In genomic region chr12:53677612-53678133, GRCh38 we compare ENCODE assay signal across 9 cellular contexts. TPM values are rescaled to one million over a fixed set of nuclear protein-coding genes. Genes with fewer than 3 reads are reported as not detected.
DNase-seq lines count a peak whose midpoint lies in the region; ATAC-seq and TF ChIP-seq lines count a peak whose summit lies in the region.
"Had no signal": no experiment of that assay in that cellular context is flagged by ENCODE, and none has a peak within 500 bp of the region (broad histone marks: within the 10 kb centered on the region; RNA-seq: fewer than 3 reads in every experiment).

No MANE protein-coding gene starts in this region.

- H3K4me3 ChIP-seq in thymus (ENCODE audit: low read length) = peak overlapping the region; percentile 50

- H3K4me3 Mint-ChIP-seq in activated T-cell treated with anti-CD3 and anti-CD28 coated beads, Interleukin-2, amount 50 U/mL, for 24 hours = peak overlapping the region; percentile 95
- H3K4me3 Mint-ChIP-seq in mesothelial cell of epicardium = peak overlapping the region; percentile 95

- H3K9me3 Mint-ChIP-seq in activated T-cell treated with anti-CD3 and anti-CD28 coated beads, Interleukin-2, amount 50 U/mL, for 24 hours = no peaks in the 10 kb centered on the region
- H3K9me3 Mint-ChIP-seq in mesothelial cell of epicardium = peaks cover 3% of the 10 kb centered on the region

- TF ChIP-seq CTCF in mesothelial cell of epicardium (IDR thresholded peaks at IDR 0.05; ENCODE audit: unreplicated experiment) = no peak

- peaks cover 28% of the 10 kb centered on the region for H3K27me3 Mint-ChIP-seq in activated T-cell treated with anti-CD3 and anti-CD28 coated beads, Interleukin-2, amount 50 U/mL, for 24 hours
- no peaks in the 10 kb centered on the region for H3K27me3 Mint-ChIP-seq in mesothelial cell of epicardium (ENCODE audit: low read depth)

- DNase-seq in activated T-cell treated with anti-CD3 and anti-CD28 coated beads, Interleukin-2, amount 50 U/mL, for 24 hours = no peak
- no peak for DNase-seq in activated T-cell treated with anti-CD3 and anti-CD28 coated beads, Interleukin-2, amount 50 U/mL, for 48 hours
- peak in 32 of 61 donors; percentile 8 to 78 (median 48) for DNase-seq in caudate nucleus (lab: John Stamatoyannopoulos, UW)
- no peak for DNase-seq in mesothelial cell of epicardium (ENCODE audit: low spot score in 2 of 2, unreplicated experiment in 2 of 2)
- no peak for DNase-seq in stimulated activated CD4-positive, alpha-beta T cell treated with anti-CD3 and anti-CD28 coated beads, Interleukin-4, amount 100 ng/mL, for 1 hour
- no peak for DNase-seq in stimulated activated CD4-positive, alpha-beta T cell treated with anti-CD3 and anti-CD28 coated beads, Interleukin-4, amount 100 ng/mL, for 4 hours
- DNase-seq: DND-41 had no signal

- H3K27ac ChIP-seq in caudate nucleus (ENCODE audit: low read depth, low read length) (peak overlapping the region; percentile 98), thymus (ENCODE audit: low read depth) (peak overlapping the region; percentile 76)

- peaks cover 22% of the 10 kb centered on the region for H3K27me3 ChIP-seq in thymus (ENCODE audit: control insufficient read depth, insufficient read depth)

- H3K9me3 ChIP-seq in thymus (ENCODE audit: control insufficient read depth) = no peaks in the 10 kb centered on the region

- H3K36me3 ChIP-seq in thymus (ENCODE audit: control insufficient read depth, insufficient read depth) = peaks cover under 1% of the 10 kb centered on the region

- peaks cover 33% of the 10 kb centered on the region for H3K4me1 Mint-ChIP-seq in activated T-cell treated with anti-CD3 and anti-CD28 coated beads, Interleukin-2, amount 50 U/mL, for 24 hours (ENCODE audit: low read depth)
- peaks cover 40% of the 10 kb centered on the region for H3K4me1 Mint-ChIP-seq in mesothelial cell of epicardium

- peaks cover 32% of the 10 kb centered on the region for H3K36me3 Mint-ChIP-seq in activated T-cell treated with anti-CD3 and anti-CD28 coated beads, Interleukin-2, amount 50 U/mL, for 24 hours (ENCODE audit: low read depth)
- H3K36me3 Mint-ChIP-seq in mesothelial cell of epicardium = peaks cover 11% of the 10 kb centered on the region

- WGBS in thymus = 83% methylated on average over 9 of the region's 9 CpGs

- H3K4me1 ChIP-seq in thymus (ENCODE audit: control insufficient read depth, insufficient read depth, low read length) = peaks cover 11% of the 10 kb centered on the region

- ATAC-seq in GM18505 (IDR thresholded peaks at IDR 0.05; ENCODE audit: unreplicated experiment) = no peak

- H3K27ac Mint-ChIP-seq in activated T-cell treated with anti-CD3 and anti-CD28 coated beads, Interleukin-2, amount 50 U/mL, for 24 hours = no peak overlapping the region
- H3K27ac Mint-ChIP-seq in mesothelial cell of epicardium = peak overlapping the region; percentile 99

- no peak for TF ChIP-seq POLR2A in GM18505 (IDR thresholded peaks at IDR 0.05; ENCODE audit: borderline replicate concordance, extremely low read depth, insufficient read depth, insufficient read length)

RNA-seq across cellular contexts. Expression of gene ATP5MC2, which starts 1.8 kb away (rescaled TPM):
- 356 to 359 TPM (median 356 TPM) in 3 replicates for total RNA-seq in mesothelial cell of epicardium
- polyA plus RNA-seq in thymus = 335 TPM

RNA-seq across cellular contexts. Expression of gene CALCOCO1, which starts 49.6 kb away (rescaled TPM):
- total RNA-seq in mesothelial cell of epicardium = 124 to 130 TPM (median 124 TPM) in 3 replicates
- 92.9 TPM for polyA plus RNA-seq in thymus

RNA-seq across cellular contexts. Expression of gene ATF7, which starts 51.5 kb away (rescaled TPM):
- 35.4 to 38.6 TPM (median 36.3 TPM) in 3 replicates for total RNA-seq in mesothelial cell of epicardium
- polyA plus RNA-seq in thymus = 15.8 TPM

Comparison
In these comparisons a context has a peak if more than half of its experiments do, and no peak if none do; other contexts are left out.
1. DNase-seq: peak in caudate nucleus (32 of 61); none in activated T-cell treated with anti-CD3 and anti-CD28 coated beads, Interleukin-2, amount 50 U/mL, for 24 hours (single experiment), activated T-cell treated with anti-CD3 and anti-CD28 coated beads, Interleukin-2, amount 50 U/mL, for 48 hours (0 of 2), mesothelial cell of epicardium (0 of 2), stimulated activated CD4-positive, alpha-beta T cell treated with anti-CD3 and anti-CD28 coated beads, Interleukin-4, amount 100 ng/mL, for 1 hour (single experiment) and stimulated activated CD4-positive, alpha-beta T cell treated with anti-CD3 and anti-CD28 coated beads, Interleukin-4, amount 100 ng/mL, for 4 hours (0 of 2).